ENCODE assay signal across 8 cellular contexts in the genomic region with DNA sequence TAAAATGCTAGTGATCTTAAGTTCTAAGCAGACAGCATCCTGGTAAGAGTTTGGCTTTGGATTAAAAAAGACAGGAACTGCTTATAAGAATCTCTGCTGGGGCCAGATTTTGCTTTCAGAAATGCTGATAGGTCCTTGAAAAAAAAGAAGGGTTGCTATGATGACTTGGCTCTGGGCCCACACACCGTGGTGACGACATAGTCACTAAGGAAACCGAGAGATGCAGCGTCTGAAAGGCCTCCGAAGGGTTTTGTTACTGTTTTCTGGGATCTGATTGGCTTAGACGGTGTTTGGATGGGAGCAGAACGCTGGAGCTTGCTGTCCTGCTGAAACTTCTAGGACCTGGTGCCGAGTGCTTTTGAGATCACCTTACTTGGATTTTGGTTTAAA. TPM values are rescaled to one million over a fixed set of nuclear protein-coding genes. Genes with fewer than 3 reads are reported as not detected.
A peak's percentile ranks its signal among the peaks of the same experiment; 100 is the strongest.
DNase-seq lines count a peak whose midpoint lies in the region; ATAC-seq, FAIRE-seq and TF ChIP-seq lines count a peak whose summit lies in the region.

No MANE protein-coding gene starts in this region.

- H3K4me3 Mint-ChIP-seq in activated naive CD4-positive, alpha-beta T cell treated with anti-CD3 and anti-CD28 coated beads for 36 hours = peak overlapping the region; percentile 81

- WGBS in thyroid gland, 2 donors = 11 to 18% methylated on average over 8 of the region's 8 CpGs

- no peak for TF ChIP-seq POLR2A in thyroid gland (IDR thresholded peaks at IDR 0.05)

- H3K36me3 ChIP-seq in thyroid gland = peaks cover 3 to 6% of the 10 kb centered on the region in 2 donors

- intact Hi-C loops in activated naive CD4-positive, alpha-beta T cell treated with anti-CD3 and anti-CD28 coated beads for 36 hours (cut with micrococcal nuclease) = loop anchor here (1.0 to 5.0 kb wide), 6 partner anchors 9 to 156 kb away; a partner anchor contains a TSS
- intact Hi-C loops in thyroid gland (cut with DNase I) = no loop called here

- H3K9me3 Mint-ChIP-seq in activated naive CD4-positive, alpha-beta T cell treated with anti-CD3 and anti-CD28 coated beads for 36 hours = no peaks in the 10 kb centered on the region

- no peaks in the 10 kb centered on the region for H3K9me3 ChIP-seq in thyroid gland

- no peak for FAIRE-seq in RCC 7860 (lab: Jason Lieb, UNC)

- CTCF ChIA-PET in GM10248 (lab: Yijun Ruan, JAX) = interaction anchor here (0.6 to 2.0 kb wide), 3 partner anchors 16 to 65 kb away, joined by 3 to 4 read pairs (median 3); no protein-coding TSS in a partner anchor
- CTCF ChIA-PET in activated naive CD4-positive, alpha-beta T cell treated with anti-CD3 and anti-CD28 coated beads for 36 hours (lab: Charles Lee) = interaction anchor here (0.6 kb wide), 1 partner anchor 70 kb away, joined by 4 read pairs; no protein-coding TSS in a partner anchor

- DNase-seq in GM10248 (ENCODE audit: extremely low spot score) (peak; percentile 85), RCC 7860 (ENCODE audit: low spot score) (peak; percentile 31), germinal center (ENCODE audit: low spot score) (peak; percentile 89), pons (ENCODE audit: low spot score) (peak; percentile 71), thyroid gland (peak; percentile 69 to 72), GF-D8 (lab: John Stamatoyannopoulos, UW) (no peak)
- peak; percentile 97 for DNase-seq in activated naive CD4-positive, alpha-beta T cell treated with anti-CD3 and anti-CD28 coated beads for 36 hours

- H3K27ac Mint-ChIP-seq in activated naive CD4-positive, alpha-beta T cell treated with anti-CD3 and anti-CD28 coated beads for 36 hours = peak overlapping the region; percentile 98

- no peak for TF ChIP-seq CTCF in GM10248 (IDR thresholded peaks at IDR 0.05; ENCODE audit: control extremely low read depth, extremely low read depth, low read depth, missing control alignments)
- TF ChIP-seq CTCF in thyroid gland (IDR thresholded peaks at IDR 0.05) = no peak

- POLR2A ChIA-PET in GM10248 (lab: Yijun Ruan, JAX) = no interaction called here

- peaks cover 86% of the 10 kb centered on the region for H3K4me1 Mint-ChIP-seq in activated naive CD4-positive, alpha-beta T cell treated with anti-CD3 and anti-CD28 coated beads for 36 hours (ENCODE audit: low read depth)

- no peaks in the 10 kb centered on the region for H3K27me3 Mint-ChIP-seq in activated naive CD4-positive, alpha-beta T cell treated with anti-CD3 and anti-CD28 coated beads for 36 hours (ENCODE audit: low read depth)

- H3K4me3 ChIP-seq in thyroid gland (replicated peaks in 1 of 3) = no peak overlapping the region

- peak overlapping the region; percentile 66 to 78 (median 69) for H3K27ac ChIP-seq in thyroid gland

- H3K36me3 Mint-ChIP-seq in activated naive CD4-positive, alpha-beta T cell treated with anti-CD3 and anti-CD28 coated beads for 36 hours (ENCODE audit: low read depth) = peaks cover 14% of the 10 kb centered on the region

- peak; percentile 52 for ATAC-seq in HG03439 (IDR thresholded peaks at IDR 0.05; ENCODE audit: unreplicated experiment)

- H3K27me3 ChIP-seq in thyroid gland = no peaks in the 10 kb centered on the region

- H3K4me1 ChIP-seq in thyroid gland = peaks cover 5 to 17% of the 10 kb centered on the region in 2 donors

RNA-seq across cellular contexts. Expression of a gene that starts 8.4 kb away (rescaled TPM):
- 10 to 100 TPM; 62.2 to 66.9 TPM for total RNA-seq in activated naive CD4-positive, alpha-beta T cell treated with anti-CD3 and anti-CD28 coated beads for 36 hours
- total RNA-seq in thyroid gland = 100 to 1,000 TPM in 1 of 4 donors, 10 to 100 TPM in 3; 15.7 to 104 (median 75.3) TPM

RNA-seq across cellular contexts. Expression of a gene that starts 33.4 kb away (rescaled TPM):
- total RNA-seq in activated naive CD4-positive, alpha-beta T cell treated with anti-CD3 and anti-CD28 coated beads for 36 hours = not detected
- total RNA-seq in thyroid gland = 1 to 10 TPM in 3 of 4 donors, not detected in 1; 2.1 to 3.9 (median 2.6) TPM
